ENCODE assay signal across 8 cellular contexts in genomic region chr5:78361226-78361993, GRCh38. TPM values are rescaled to one million over a fixed set of nuclear protein-coding genes. Genes with fewer than 3 reads are reported as not detected.
DNase-seq lines count a peak whose midpoint lies in the region; ATAC-seq and TF ChIP-seq lines count a peak whose summit lies in the region.

No MANE protein-coding gene starts in this region.

- peaks cover 17% of the 10 kb centered on the region for H3K36me3 Mint-ChIP-seq in T-helper 2 cell treated with Interferon-gamma antibody and Interleukin-4, amounts not matched to agents 5 μg/mL and 100 μg/mL, for 36 hours (ENCODE audit: low read depth)

- peak overlapping the region; percentile 98 for H3K4me3 Mint-ChIP-seq in T-helper 2 cell treated with Interferon-gamma antibody and Interleukin-4, amounts not matched to agents 5 μg/mL and 100 μg/mL, for 36 hours

- H3K4me1 Mint-ChIP-seq in T-helper 2 cell treated with Interferon-gamma antibody and Interleukin-4, amounts not matched to agents 5 μg/mL and 100 μg/mL, for 36 hours (ENCODE audit: low read depth) = peaks cover 25% of the 10 kb centered on the region

- H3K9me3 Mint-ChIP-seq in T-helper 2 cell treated with Interferon-gamma antibody and Interleukin-4, amounts not matched to agents 5 μg/mL and 100 μg/mL, for 36 hours = no peaks in the 10 kb centered on the region

- intact Hi-C loops in aorta (cut with DNase I) = loop anchor here in 1 of 2 donors (2.0 kb wide), 1 partner anchor 67 kb away; the partner anchor contains the start of gene AP3B1

- H3K9me3 ChIP-seq in mucosa of stomach (ENCODE audit: control insufficient read depth, low read length) = no peaks in the 10 kb centered on the region
- no peaks in the 10 kb centered on the region for H3K9me3 ChIP-seq in aorta (ENCODE audit: control insufficient read depth, low read length)

- H3K36me3 ChIP-seq in mucosa of stomach (ENCODE audit: control insufficient read depth, insufficient read depth, low read length) (no peaks in the 10 kb centered on the region), aorta (ENCODE audit: control insufficient read depth in 1 of 2, insufficient read depth in 2 of 2, low read length in 1 of 2) (no peaks in the 10 kb centered on the region)

- CTCF ChIA-PET in AG04449 (lab: Yijun Ruan, JAX) = interaction anchor here (0.7 to 1.9 kb wide), 10 partner anchors 10 to 104 kb away, joined by 3 to 8 read pairs (median 4); partner anchors contain the start of gene AP3B1

- peak overlapping the region; percentile 95 for H3K27ac Mint-ChIP-seq in T-helper 2 cell treated with Interferon-gamma antibody and Interleukin-4, amounts not matched to agents 5 μg/mL and 100 μg/mL, for 36 hours

- no peak overlapping the region for H3K27ac ChIP-seq in aorta (ENCODE audit: low read depth in 1 of 2, low read length in 2 of 2)

- peak overlapping the region; percentile 98 for H3K9ac ChIP-seq in mucosa of stomach (ENCODE audit: low read length)

- 4 to 5% methylated on average over 15 of the region's 15 CpGs for WGBS in aorta, 2 donors

- DNase-seq in AG04449 (ENCODE audit: low read depth, low spot score) (no peak), NCI-H1694 (lab: John Stamatoyannopoulos, UW) (peak; percentile 15), aorta (peak; percentile 48 to 70)
- DNase-seq in T-helper 2 cell treated with Interferon-gamma antibody and Interleukin-4, amounts not matched to agents 5 μg/mL and 100 μg/mL, for 36 hours (ENCODE audit: low spot score) = no peak

- peaks cover 8% of the 10 kb centered on the region for H3K4me1 ChIP-seq in mucosa of stomach (ENCODE audit: control insufficient read depth, insufficient read depth, low read length)
- no peaks in the 10 kb centered on the region for H3K4me1 ChIP-seq in aorta (ENCODE audit: control insufficient read depth in 1 of 2, insufficient read depth in 2 of 2, low read length in 2 of 2)

- POLR2A ChIA-PET in AG04449 (lab: Yijun Ruan, JAX) = interaction anchor here (0.7 to 3.2 kb wide), 3 partner anchors 12 to 67 kb away, joined by 3 to 26 read pairs (median 6); partner anchors contain the start of gene AP3B1

- H3K27me3 ChIP-seq in mucosa of stomach (ENCODE audit: control insufficient read depth, insufficient read depth, low read length) (no peaks in the 10 kb centered on the region), aorta (ENCODE audit: control insufficient read depth in 1 of 2, insufficient read depth in 2 of 2, low read length in 1 of 2) (no peaks in the 10 kb centered on the region)

- ATAC-seq in esophagus mucosa = peak; percentile 33
- ATAC-seq in aorta (ENCODE audit: low FRiP score) = peak; percentile 52
- no peak for ATAC-seq in HG03095 (IDR thresholded peaks at IDR 0.05; ENCODE audit: unreplicated experiment)

- H3K4me3 ChIP-seq in AG04449 (ENCODE audit: low read depth, low read length) (peak overlapping the region; percentile 95), mucosa of stomach (ENCODE audit: low read length) (peak overlapping the region; percentile 60), aorta (ENCODE audit: low read length in 2 of 2) (peak overlapping the region; percentile 50 to 82)

- TF ChIP-seq CTCF in AG04449 (IDR thresholded peaks at IDR 0.05; ENCODE audit: insufficient read depth, low read length, missing control alignments) (no peak), GM12874 (IDR thresholded peaks at IDR 0.05; ENCODE audit: insufficient read depth, low read depth, low read length) (peak; percentile 32)

- H3K27me3 Mint-ChIP-seq in T-helper 2 cell treated with Interferon-gamma antibody and Interleukin-4, amounts not matched to agents 5 μg/mL and 100 μg/mL, for 36 hours (ENCODE audit: low read depth) = no peaks in the 10 kb centered on the region

RNA-seq across cellular contexts. Expression of gene SCAMP1, which starts 1.0 kb away (rescaled TPM):
- total RNA-seq in esophagus mucosa (25.2 TPM), aorta (10 to 100 TPM; 40.9 to 48.1 TPM)
- polyA plus RNA-seq in aorta = 10 to 100 TPM in 1 of 2 donors, 1 to 10 TPM in 1; 6.0 to 15.9 TPM

Comparison
In these comparisons a context has a peak if more than half of its experiments do, and no peak if none do; other contexts are left out.
1. DNase-seq: peak in NCI-H1694 (single experiment) and aorta (2 of 2); none in AG04449 (single experiment) and T-helper 2 cell treated with Interferon-gamma antibody and Interleukin-4, amounts not matched to agents 5 μg/mL and 100 μg/mL, for 36 hours (single experiment).
2. Peak in every context shown above with its lines, with median percentiles within 50 percentile points of each other: H3K4me3 ChIP-seq.